ENCODE assay signal across 8 cellular contexts in genomic region chrX:40152173-40152705, GRCh38. TPM values are rescaled to one million over a fixed set of nuclear protein-coding genes. Genes with fewer than 3 reads are reported as not detected.
DNase-seq lines count a peak whose midpoint lies in the region; ATAC-seq and TF ChIP-seq lines count a peak whose summit lies in the region.

No MANE protein-coding gene starts in this region.

- H3K4me3 Mint-ChIP-seq in WTC11 (peak overlapping the region; percentile 61), glutamatergic neuron (ENCODE audit: unreplicated experiment) (peak overlapping the region; percentile 38)

- H3K9me3 Mint-ChIP-seq in WTC11: no peaks in the 10 kb centered on the region
- peaks cover 3% of the 10 kb centered on the region for H3K9me3 Mint-ChIP-seq in glutamatergic neuron (ENCODE audit: unreplicated experiment)

- CTCF ChIA-PET in WTC11 (lab: Charles Lee): interaction anchor here (0.8 to 1.4 kb wide), 2 partner anchors 11 to 73 kb away, joined by 3 to 4 read pairs; no protein-coding TSS in a partner anchor

- H3K36me3 Mint-ChIP-seq in WTC11 (no peaks in the 10 kb centered on the region; the same call in 1 of the 2 replicates), glutamatergic neuron (ENCODE audit: unreplicated experiment) (no peaks in the 10 kb centered on the region)

- H3K27ac Mint-ChIP-seq in WTC11 (no peak overlapping the region), glutamatergic neuron (ENCODE audit: unreplicated experiment) (no peak overlapping the region)

- ATAC-seq in WTC11 (peak; percentile 5), HG03565 (IDR thresholded peaks at IDR 0.05; ENCODE audit: unreplicated experiment) (no peak), GM18870 (IDR thresholded peaks at IDR 0.05; ENCODE audit: unreplicated experiment) (no peak)

- TF ChIP-seq CTCF in WTC11 (IDR thresholded peaks at IDR 0.05) (no peak), glutamatergic neuron (IDR thresholded peaks at IDR 0.05; ENCODE audit: partially characterized antibody, unreplicated experiment) (no peak)

- peaks cover 38% of the 10 kb centered on the region for H3K4me1 Mint-ChIP-seq in WTC11
- peaks cover 10% of the 10 kb centered on the region for H3K4me1 Mint-ChIP-seq in glutamatergic neuron (ENCODE audit: low read depth, unreplicated experiment)

- peak; percentile 5 for DNase-seq in NCI-H2196 (lab: John Stamatoyannopoulos, UW; ENCODE audit: unreplicated experiment)
- DNase-seq in NCI-H2196 treated with DMSO at 0.1 percent for 48 hours (lab: John Stamatoyannopoulos, UW; ENCODE audit: unreplicated experiment): no peak
- DNase-seq in WTC11 (ENCODE audit: low spot score): peak; percentile 20
- peak; percentile 31 for DNase-seq in glutamatergic neuron
- DNase-seq in posterior cingulate gyrus: peak in 6 of 10 donors; percentile 32 to 92 (median 72)
- DNase-seq in AG08395 (ENCODE audit: low spot score): no peak

- intact Hi-C loops in posterior cingulate gyrus (cut with DNase I): loop anchor here (2.0 to 10.0 kb wide), 2 partner anchors 43 to 137 kb away; no protein-coding TSS in a partner anchor

- H3K27me3 Mint-ChIP-seq in WTC11 (ENCODE audit: low read depth) (peaks cover 48% of the 10 kb centered on the region), glutamatergic neuron (ENCODE audit: unreplicated experiment) (peaks cover 9% of the 10 kb centered on the region)

- POLR2A ChIA-PET in WTC11 (lab: Charles Lee): interaction anchor here (0.6 to 7.4 kb wide), 9 partner anchors 11 to 1342 kb away, joined by 3 to 58 read pairs (median 3); no protein-coding TSS in a partner anchor

TF ChIP-seq in WTC11, 78 proteins besides CTCF, POLR2A, EP300 and RAD21:
- no peak for TF ChIP-seq ZMAT4 (CRISPR knock-in tag; IDR thresholded peaks at IDR 0.05)
- TF ChIP-seq CDX4 (CRISPR knock-in tag; IDR thresholded peaks at IDR 0.05; ENCODE audit: borderline replicate concordance): no peak
- no peak for TF ChIP-seq ESRRA (CRISPR knock-in tag; IDR thresholded peaks at IDR 0.05; ENCODE audit: borderline replicate concordance)
- no peak for TF ChIP-seq OVOL2 (CRISPR knock-in tag; IDR thresholded peaks at IDR 0.05; ENCODE audit: borderline replicate concordance)
- TF ChIP-seq JUN (CRISPR knock-in tag; IDR thresholded peaks at IDR 0.05): no peak
- TF ChIP-seq USF2 (CRISPR knock-in tag; IDR thresholded peaks at IDR 0.05): no peak
- TF ChIP-seq SP1 (CRISPR knock-in tag; conservative IDR thresholded peaks at IDR 0.05): no peak
- no peak for TF ChIP-seq CREM (CRISPR knock-in tag; IDR thresholded peaks at IDR 0.05)
- TF ChIP-seq RORB (CRISPR knock-in tag; IDR thresholded peaks at IDR 0.05): no peak
- TF ChIP-seq, protein P1, sequence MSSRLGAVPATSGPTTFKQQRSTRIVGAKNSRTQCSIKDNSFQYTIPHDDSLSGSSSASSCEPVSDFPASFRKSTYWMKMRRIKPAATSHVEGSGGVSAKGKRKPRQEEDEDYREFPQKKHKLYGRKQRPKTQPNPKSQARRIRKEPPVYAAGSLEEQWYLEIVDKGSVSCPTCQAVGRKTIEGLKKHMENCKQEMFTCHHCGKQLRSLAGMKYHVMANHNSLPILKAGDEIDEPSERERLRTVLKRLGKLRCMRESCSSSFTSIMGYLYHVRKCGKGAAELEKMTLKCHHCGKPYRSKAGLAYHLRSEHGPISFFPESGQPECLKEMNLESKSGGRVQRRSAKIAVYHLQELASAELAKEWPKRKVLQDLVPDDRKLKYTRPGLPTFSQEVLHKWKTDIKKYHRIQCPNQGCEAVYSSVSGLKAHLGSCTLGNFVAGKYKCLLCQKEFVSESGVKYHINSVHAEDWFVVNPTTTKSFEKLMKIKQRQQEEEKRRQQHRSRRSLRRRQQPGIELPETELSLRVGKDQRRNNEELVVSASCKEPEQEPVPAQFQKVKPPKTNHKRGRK (CRISPR knock-in tag; IDR thresholded peaks at IDR 0.05; ENCODE audit: borderline replicate concordance): no peak
- TF ChIP-seq IRF1 (CRISPR knock-in tag; IDR thresholded peaks at IDR 0.05): no peak
- TF ChIP-seq, protein P2, sequence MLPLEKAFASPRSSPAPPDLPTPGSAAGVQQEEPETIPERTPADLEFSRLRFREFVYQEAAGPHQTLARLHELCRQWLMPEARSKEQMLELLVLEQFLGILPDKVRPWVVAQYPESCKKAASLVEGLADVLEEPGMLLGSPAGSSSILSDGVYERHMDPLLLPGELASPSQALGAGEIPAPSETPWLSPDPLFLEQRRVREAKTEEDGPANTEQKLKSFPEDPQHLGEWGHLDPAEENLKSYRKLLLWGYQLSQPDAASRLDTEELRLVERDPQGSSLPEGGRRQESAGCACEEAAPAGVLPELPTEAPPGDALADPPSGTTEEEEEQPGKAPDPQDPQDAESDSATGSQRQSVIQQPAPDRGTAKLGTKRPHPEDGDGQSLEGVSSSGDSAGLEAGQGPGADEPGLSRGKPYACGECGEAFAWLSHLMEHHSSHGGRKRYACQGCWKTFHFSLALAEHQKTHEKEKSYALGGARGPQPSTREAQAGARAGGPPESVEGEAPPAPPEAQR (CRISPR knock-in tag; IDR thresholded peaks at IDR 0.05): no peak
- no peak for TF ChIP-seq E2F1 (CRISPR knock-in tag; IDR thresholded peaks at IDR 0.05)
- TF ChIP-seq, protein P3, sequence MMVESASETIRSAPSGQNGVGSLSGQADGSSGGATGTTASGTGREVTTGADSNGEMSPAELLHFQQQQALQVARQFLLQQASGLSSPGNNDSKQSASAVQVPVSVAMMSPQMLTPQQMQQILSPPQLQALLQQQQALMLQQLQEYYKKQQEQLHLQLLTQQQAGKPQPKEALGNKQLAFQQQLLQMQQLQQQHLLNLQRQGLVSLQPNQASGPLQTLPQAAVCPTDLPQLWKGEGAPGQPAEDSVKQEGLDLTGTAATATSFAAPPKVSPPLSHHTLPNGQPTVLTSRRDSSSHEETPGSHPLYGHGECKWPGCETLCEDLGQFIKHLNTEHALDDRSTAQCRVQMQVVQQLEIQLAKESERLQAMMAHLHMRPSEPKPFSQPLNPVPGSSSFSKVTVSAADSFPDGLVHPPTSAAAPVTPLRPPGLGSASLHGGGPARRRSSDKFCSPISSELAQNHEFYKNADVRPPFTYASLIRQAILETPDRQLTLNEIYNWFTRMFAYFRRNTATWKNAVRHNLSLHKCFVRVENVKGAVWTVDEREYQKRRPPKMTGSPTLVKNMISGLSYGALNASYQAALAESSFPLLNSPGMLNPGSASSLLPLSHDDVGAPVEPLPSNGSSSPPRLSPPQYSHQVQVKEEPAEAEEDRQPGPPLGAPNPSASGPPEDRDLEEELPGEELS (CRISPR knock-in tag; IDR thresholded peaks at IDR 0.05): no peak
- no peak for TF ChIP-seq FOXK1 (CRISPR knock-in tag; IDR thresholded peaks at IDR 0.05)

RNA-seq across cellular contexts. Expression of gene BCOR, which starts 54.5 kb away (rescaled TPM):
- total RNA-seq in WTC11 (2021) (41.1 to 44.5 TPM (median 43.1 TPM) in 3 replicates), glutamatergic neuron (ENCODE audit: unreplicated experiment) (59.0 TPM)

Comparison
In these comparisons a context has a peak if more than half of its experiments do, and no peak if none do; other contexts are left out.
1. DNase-seq: peak in NCI-H2196 (single experiment), WTC11 (single experiment), glutamatergic neuron (single experiment) and posterior cingulate gyrus (6 of 10); none in NCI-H2196 treated with DMSO at 0.1 percent for 48 hours (single experiment) and AG08395 (single experiment).